Comparison of ENCODE assay signal across 28 cellular contexts in genomic region chr14:45258805-45259204, GRCh38.
"Had no signal": no experiment of that assay in that cellular context is flagged by ENCODE, and none has a peak within 500 bp of the region (broad histone marks: within the 10 kb centered on the region; RNA-seq: fewer than 3 reads in every experiment).

No MANE protein-coding gene starts in this region.

- H3K4me1 ChIP-seq: colonic mucosa, foreskin keratinocyte, gastrocnemius medialis had no signal

- H3K27ac ChIP-seq: colonic mucosa, coronary artery, dorsolateral prefrontal cortex, epithelial cell of prostate, esophagus muscularis mucosa, esophagus squamous epithelium, foreskin keratinocyte, gastrocnemius medialis, gastroesophageal sphincter, heart left ventricle, heart right ventricle, hepatocyte had no signal

- H3K36me3 ChIP-seq: colonic mucosa, esophagus muscularis mucosa, esophagus squamous epithelium, gastrocnemius medialis, gastroesophageal sphincter, heart left ventricle, heart right ventricle had no signal

- DNase-seq: colonic mucosa; cortex of kidney; dermis blood vessel endothelial cell; dorsolateral prefrontal cortex; effector CD4-positive, alpha-beta T cell; effector CD8-positive, alpha-beta T cell; effector memory CD4-positive, alpha-beta T cell; effector memory CD8-positive, alpha-beta T cell; esophagus squamous epithelium; foreskin fibroblast; foreskin keratinocyte; foreskin melanocyte; gastrocnemius medialis; glutamatergic neuron; head of caudate nucleus; heart left ventricle; heart right ventricle had no signal

- H3K27me3 ChIP-seq: colonic mucosa, esophagus muscularis mucosa, esophagus squamous epithelium, foreskin keratinocyte, gastrocnemius medialis, gastroesophageal sphincter, heart left ventricle, heart right ventricle, hepatocyte had no signal

- H3K4me2 ChIP-seq: hepatocyte had no signal

- H3K4me3 ChIP-seq: colonic mucosa, coronary artery, dorsolateral prefrontal cortex, esophagus muscularis mucosa, esophagus squamous epithelium, gastrocnemius medialis, gastroesophageal sphincter, heart left ventricle, heart right ventricle, hepatocyte had no signal

- ATAC-seq: effector memory CD8-positive, alpha-beta T cell; esophagus mucosa; foreskin keratinocyte; gastrocnemius medialis; gastroesophageal sphincter; heart left ventricle; heart right ventricle had no signal

- H3K27ac Mint-ChIP-seq: dendritic cell treated with granulocyte-macrophage colony-stimulating factor and Interleukin-4, amounts not matched to agents 40 ng/mL and 50 ng/mL, for 4 days; effector memory CD8-positive, alpha-beta T cell had no signal

- H3K4me3 Mint-ChIP-seq: dendritic cell treated with granulocyte-macrophage colony-stimulating factor and Interleukin-4, amounts not matched to agents 40 ng/mL and 50 ng/mL, for 4 days; effector memory CD8-positive, alpha-beta T cell had no signal

- H3K27me3 Mint-ChIP-seq: dendritic cell treated with granulocyte-macrophage colony-stimulating factor and Interleukin-4, amounts not matched to agents 40 ng/mL and 50 ng/mL, for 4 days had no signal

- FAIRE-seq: colon, endometrium, endothelial cell of umbilical vein, frontal cortex had no signal

- H3K79me2 ChIP-seq: hepatocyte had no signal

- H2AFZ ChIP-seq: hepatocyte had no signal

- H3K9me3 ChIP-seq: colonic mucosa had no signal
